ENCODE assay signal across 8 cellular contexts in the genomic region with DNA sequence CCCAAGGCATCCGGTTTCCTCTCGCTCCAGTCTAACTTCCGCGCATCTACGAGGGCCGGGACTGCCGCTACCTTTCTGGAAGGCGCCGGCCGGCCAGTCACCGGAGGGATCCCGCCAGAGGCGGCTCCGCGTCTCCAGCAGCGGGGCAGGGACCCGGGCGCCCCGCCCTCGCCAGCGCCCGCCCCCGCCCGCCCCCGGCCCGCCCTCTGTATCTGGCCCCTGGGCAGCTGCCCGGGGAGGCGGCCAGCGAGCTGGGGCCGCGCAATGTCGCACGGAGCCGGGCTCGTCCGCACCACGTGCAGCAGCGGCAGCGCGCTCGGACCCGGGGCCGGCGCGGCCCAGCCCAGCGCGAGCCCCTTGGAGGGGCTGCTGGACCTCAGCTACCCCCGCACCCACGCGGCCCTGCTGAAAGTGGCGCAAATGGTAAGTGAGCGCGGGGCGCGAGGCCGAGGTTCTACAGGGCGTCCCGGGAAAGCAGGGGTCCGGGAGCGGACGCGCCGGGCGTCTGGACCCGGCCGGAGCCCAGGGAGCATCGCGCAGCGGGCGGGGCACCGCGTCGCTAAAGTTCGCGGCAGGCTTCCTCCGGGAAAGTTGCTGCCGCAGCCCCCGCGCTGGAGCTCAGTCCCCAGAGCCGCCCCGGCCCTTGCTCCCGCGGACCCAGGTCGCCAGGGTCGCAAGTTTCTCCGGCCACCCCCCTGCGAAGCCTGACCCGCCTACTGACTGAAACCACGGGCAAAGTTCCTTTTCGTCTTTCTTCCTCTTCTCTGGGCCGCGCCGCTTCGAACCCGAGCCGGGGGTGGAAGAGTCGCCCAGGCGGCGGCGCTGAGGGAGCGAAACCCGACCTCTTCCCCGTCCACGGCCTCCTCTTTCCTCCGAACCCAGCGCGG. TPM values are rescaled to one million over a fixed set of nuclear protein-coding genes. Genes with fewer than 3 reads are reported as not detected.
DNase-seq lines count a peak whose midpoint lies in the region; ATAC-seq and TF ChIP-seq lines count a peak whose summit lies in the region.

Gene CMTM7, plus strand, starts transcription at position 211 of the 887 bp plus-strand sequence. Its CDS starts 54 bp downstream, at position 265.

- H3K36me3 Mint-ChIP-seq in activated CD8-positive, alpha-beta T cell treated with anti-CD3 and anti-CD28 coated beads for 36 hours (ENCODE audit: low read depth), result peaks cover 16% of the 10 kb centered on the region

- intact Hi-C loops in activated CD8-positive, alpha-beta T cell treated with anti-CD3 and anti-CD28 coated beads for 36 hours (cut with micrococcal nuclease), result no loop called here

- peak; percentile 67 for ATAC-seq in activated CD8-positive, alpha-beta T cell treated with anti-CD3 and anti-CD28 coated beads for 36 hours
- ATAC-seq in GM19328 (IDR thresholded peaks at IDR 0.05; ENCODE audit: unreplicated experiment), result no peak

- 1% methylated on average over 65 to 80 of the region's 107 CpGs for WGBS in mesodermal cell (ENCODE audit: insufficient coverage in 2 of 2), 2 experiments

- no peaks in the 10 kb centered on the region for H3K27me3 Mint-ChIP-seq in activated CD8-positive, alpha-beta T cell treated with anti-CD3 and anti-CD28 coated beads for 36 hours

- H3K27me3 ChIP-seq in endocrine pancreas (ENCODE audit: control insufficient read depth, insufficient read depth, low read length), result no peaks in the 10 kb centered on the region

- H3K27ac Mint-ChIP-seq in activated CD8-positive, alpha-beta T cell treated with anti-CD3 and anti-CD28 coated beads for 36 hours, result peak within 1 kb of the TSS; percentile 92

- H3K9me3 ChIP-seq in endocrine pancreas (ENCODE audit: control insufficient read depth, low read length) (no peaks in the 10 kb centered on the region), mesodermal cell (ENCODE audit: control insufficient read depth, low read length) (no peaks in the 10 kb centered on the region)

- H3K36me3 ChIP-seq in endocrine pancreas (ENCODE audit: control insufficient read depth, insufficient read depth, low read length) (no peaks in the 10 kb centered on the region), mesodermal cell (ENCODE audit: control insufficient read depth, insufficient read depth, low read length) (no peaks in the 10 kb centered on the region)

- H3K4me3 ChIP-seq in endocrine pancreas (ENCODE audit: control insufficient read depth, insufficient read depth, low read length), result peak within 1 kb of the TSS; percentile 38
- peak within 1 kb of the TSS; percentile 66 for H3K4me3 ChIP-seq in mesodermal cell (ENCODE audit: extremely low read depth, insufficient read depth, low read length, poor library complexity, severe bottlenecking)

- H3K27ac ChIP-seq in mesodermal cell (ENCODE audit: low read depth, low read length, severe bottlenecking), result peak within 1 kb of the TSS; percentile 60

- TF ChIP-seq CTCF in activated CD8-positive, alpha-beta T cell treated with anti-CD3 and anti-CD28 coated beads for 36 hours (IDR thresholded peaks at IDR 0.05), result no peak

- peak within 1 kb of the TSS; percentile 74 for H3K9ac ChIP-seq in endocrine pancreas (ENCODE audit: control insufficient read depth, insufficient read depth, low read length)

- no peaks in the 10 kb centered on the region for H3K9me3 Mint-ChIP-seq in activated CD8-positive, alpha-beta T cell treated with anti-CD3 and anti-CD28 coated beads for 36 hours

- CTCF ChIA-PET in activated CD8-positive, alpha-beta T cell treated with anti-CD3 and anti-CD28 coated beads for 36 hours (lab: Charles Lee), result interaction anchor here (1.1 to 7.2 kb wide), 6 partner anchors 16 to 216 kb away, joined by 3 to 56 read pairs (median 8); no protein-coding TSS in a partner anchor

- DNase-seq in GDM1 (lab: John Stamatoyannopoulos, UW) (peak; percentile 51), HCEC 1CT (peak; percentile 64), NCI-H460 (ENCODE audit: extremely low read depth, low read depth) (peak; percentile 48)
- peak; percentile 48 for DNase-seq in activated CD8-positive, alpha-beta T cell treated with anti-CD3 and anti-CD28 coated beads for 36 hours
- DNase-seq in stimulated activated naive CD4-positive, alpha-beta T cell treated with Interleukin-2 at 50 U/mL for 16 hours (lab: John Stamatoyannopoulos, UW), result peak; percentile 49

- peak within 1 kb of the TSS; percentile 87 for H3K4me3 Mint-ChIP-seq in activated CD8-positive, alpha-beta T cell treated with anti-CD3 and anti-CD28 coated beads for 36 hours

- POLR2A ChIA-PET in activated CD8-positive, alpha-beta T cell treated with anti-CD3 and anti-CD28 coated beads for 36 hours (lab: Charles Lee), result interaction anchor here (0.9 to 2.7 kb wide), 10 partner anchors 9 to 176 kb away, joined by 3 to 8 read pairs (median 6); no protein-coding TSS in a partner anchor

- H3K4me1 ChIP-seq in endocrine pancreas (ENCODE audit: control insufficient read depth, insufficient read depth, low read length) (no peaks in the 10 kb centered on the region), mesodermal cell (ENCODE audit: control insufficient read depth, insufficient read depth, low read length, poor library complexity, severe bottlenecking) (peaks cover 10% of the 10 kb centered on the region)

- H3K4me1 Mint-ChIP-seq in activated CD8-positive, alpha-beta T cell treated with anti-CD3 and anti-CD28 coated beads for 36 hours (ENCODE audit: low read depth), result peaks cover 54% of the 10 kb centered on the region

RNA-seq across cellular contexts. Expression of gene CMTM7, which starts in this region (rescaled TPM):
- 10.9 and 12.3 TPM in 2 replicates for total RNA-seq in NCI-H460 (2014; rRNA removed; shearing (Covaris generic))
- polyA plus RNA-seq in NCI-H460 (2014; cell fraction: nucleus; rRNA removed), result 12.4 and 14.9 TPM in 2 replicates
- total RNA-seq in activated CD8-positive, alpha-beta T cell treated with anti-CD3 and anti-CD28 coated beads for 36 hours, result 10 to 100 TPM; 36.1 to 37.2 TPM
- polyA plus RNA-seq in mesodermal cell (2013, experiment 1 of 2), result 35.5 TPM
- polyA plus RNA-seq in mesodermal cell (2013, experiment 2 of 2), result 32.5 TPM
